In genomic region chr4:54550415-54551171, GRCh38 we compare ENCODE assay signal across 1 cellular context.
TF ChIP-seq lines count a peak whose summit lies in the region.

No MANE protein-coding gene starts in this region.

TF ChIP-seq in K562, 482 proteins besides CTCF, POLR2A, EP300 and RAD21 (continued from another document):
- peak; percentile 75 for TF ChIP-seq CHD7 (IDR thresholded peaks at IDR 0.05; ENCODE audit: low read depth, low read length)
- TF ChIP-seq EWSR1 (IDR thresholded peaks at IDR 0.05; ENCODE audit: borderline replicate concordance, low read depth, partially characterized antibody): no peak
- no peak for TF ChIP-seq CBFA2T2 (conservative IDR thresholded peaks at IDR 0.05)
- TF ChIP-seq RCOR1 (IDR thresholded peaks at IDR 0.05; ENCODE audit: borderline replicate concordance in 1 of 2, low read depth in 2 of 2, low read length in 2 of 2): peak in 1 of 2 experiments; percentile 31; a peak in 1 of 4 replicates
- TF ChIP-seq ERF (CRISPR knock-in tag; IDR thresholded peaks at IDR 0.05): no peak
- TF ChIP-seq SFPQ (IDR thresholded peaks at IDR 0.05; ENCODE audit: low read depth, low read length): no peak
- peak; percentile 92 for TF ChIP-seq ADNP (tag; IDR thresholded peaks at IDR 0.05)
- TF ChIP-seq HDAC2 (IDR thresholded peaks at IDR 0.05): peak; percentile 79
- TF ChIP-seq ARHGAP35 (IDR thresholded peaks at IDR 0.05; ENCODE audit: partially characterized antibody): no peak
- peak; percentile 84 for TF ChIP-seq CHD4 (IDR thresholded peaks at IDR 0.05; ENCODE audit: insufficient read depth, insufficient replicate concordance, low read depth, low read length, poor library complexity, severe bottlenecking)
- TF ChIP-seq CEBPG (CRISPR knock-in tag; IDR thresholded peaks at IDR 0.05): peak; percentile 85
- peak; percentile 83 to 93 for TF ChIP-seq CEBPG (tag; conservative IDR thresholded peaks at IDR 0.05 in 1 of 2, IDR thresholded peaks at IDR 0.05 in 1 of 2)
- no peak for TF ChIP-seq PTRF (tag; IDR thresholded peaks at IDR 0.05)
- TF ChIP-seq KDM1A (IDR thresholded peaks at IDR 0.05): peak; percentile 77 to 84
- peak; percentile 78; the same call in 1 of the 2 replicates for TF ChIP-seq SMARCA5 (IDR thresholded peaks at IDR 0.05)
- peak; percentile 94 for TF ChIP-seq RBM25 (IDR thresholded peaks at IDR 0.05; ENCODE audit: low read depth, low read length, severe bottlenecking)
- TF ChIP-seq ATF3 (IDR thresholded peaks at IDR 0.05): 0 out of 2 replicates have a peak, but pooled peaks have one; percentile 13
- no peak for TF ChIP-seq ATF3 (CRISPR knock-in tag; conservative IDR thresholded peaks at IDR 0.05)
- peak; percentile 98 for TF ChIP-seq CEBPB (tag; IDR thresholded peaks at IDR 0.05)
- no peak for TF ChIP-seq TSC22D4 (tag; IDR thresholded peaks at IDR 0.05)
- TF ChIP-seq BCOR (IDR thresholded peaks at IDR 0.05): peak; percentile 97
TF ChIP-seq in K562: peak in this region for 13.
